ENCODE assay signal across 8 cellular contexts in the genomic region with DNA sequence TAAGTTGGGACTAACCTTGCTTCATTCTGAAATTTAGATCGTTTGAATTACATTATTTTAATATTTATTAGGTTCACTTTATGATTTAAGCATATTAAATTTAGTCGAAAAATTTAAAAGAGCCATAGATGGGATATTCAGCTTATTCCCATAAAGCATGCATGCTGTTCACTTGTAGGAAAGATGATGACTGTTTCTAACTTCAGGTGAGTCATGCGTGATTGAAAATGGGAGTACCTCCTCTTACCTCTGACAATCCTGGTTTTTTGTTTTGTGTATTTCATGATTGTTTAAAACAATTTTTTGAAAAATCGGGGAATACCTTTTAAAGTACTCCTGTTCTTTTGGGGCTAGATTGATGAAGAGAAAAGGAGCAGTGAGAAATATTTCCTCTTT. TPM values are rescaled to one million over a fixed set of nuclear protein-coding genes. Genes with fewer than 3 reads are reported as not detected.
DNase-seq lines count a peak whose midpoint lies in the region; ATAC-seq and TF ChIP-seq lines count a peak whose summit lies in the region.

No MANE protein-coding gene starts in this region.

- peak overlapping the region; percentile 88 to 98 (median 94) for H3K9ac ChIP-seq in BLaER1 treated with 17β-estradiol and CSF1 and Interleukin-3, amounts not matched to agents 10 nM and 100 nM

- H3K4me1 ChIP-seq in BLaER1 treated with 17β-estradiol and CSF1 and Interleukin-3, amounts not matched to agents 10 nM and 100 nM: peaks cover 37 to 50% (median 38%) of the 10 kb centered on the region in 10 experiments

- H3K27ac Mint-ChIP-seq in dendritic cell treated with granulocyte-macrophage colony-stimulating factor and Interleukin-4, amounts not matched to agents 40 ng/mL and 50 ng/mL, for 4 days: peak overlapping the region; percentile 99
- peak overlapping the region; percentile 97 for H3K27ac Mint-ChIP-seq in natural killer cell

- TF ChIP-seq CTCF in natural killer cell (IDR thresholded peaks at IDR 0.05): no peak

- no peaks in the 10 kb centered on the region for H3K27me3 ChIP-seq in BLaER1 treated with 17β-estradiol and CSF1 and Interleukin-3, amounts not matched to agents 10 nM and 100 nM

- H3K27ac ChIP-seq in BLaER1 treated with 17β-estradiol and CSF1 and Interleukin-3, amounts not matched to agents 10 nM and 100 nM: peak overlapping the region in 5 of 11 experiments; percentile 36 to 95 (median 94); a peak in 9 of 22 replicates

- no peak for ATAC-seq in natural killer cell
- ATAC-seq in GM19023 (IDR thresholded peaks at IDR 0.05; ENCODE audit: unreplicated experiment): no peak
- ATAC-seq in esophagus mucosa: no peak

- peaks cover 2% of the 10 kb centered on the region for H3K27me3 Mint-ChIP-seq in dendritic cell treated with granulocyte-macrophage colony-stimulating factor and Interleukin-4, amounts not matched to agents 40 ng/mL and 50 ng/mL, for 4 days
- no peaks in the 10 kb centered on the region for H3K27me3 Mint-ChIP-seq in natural killer cell (ENCODE audit: low read depth in 2 of 2)

- peak overlapping the region; percentile 72 for H3K4me3 Mint-ChIP-seq in dendritic cell treated with granulocyte-macrophage colony-stimulating factor and Interleukin-4, amounts not matched to agents 40 ng/mL and 50 ng/mL, for 4 days
- H3K4me3 Mint-ChIP-seq in natural killer cell: peak overlapping the region; percentile 97

- H3K4me3 ChIP-seq in BLaER1 treated with 17β-estradiol and CSF1 and Interleukin-3, amounts not matched to agents 10 nM and 100 nM: peak overlapping the region; percentile 80 to 98 (median 87)

- H3K9me3 Mint-ChIP-seq in dendritic cell treated with granulocyte-macrophage colony-stimulating factor and Interleukin-4, amounts not matched to agents 40 ng/mL and 50 ng/mL, for 4 days: no peaks in the 10 kb centered on the region
- no peaks in the 10 kb centered on the region for H3K9me3 Mint-ChIP-seq in natural killer cell

- DNase-seq in LoVo (ENCODE audit: low spot score): peak; percentile 13
- no peak for DNase-seq in natural killer cell
- DNase-seq in NCI-H187 (lab: John Stamatoyannopoulos, UW): no peak
- no peak for DNase-seq in NCI-H1694 (lab: John Stamatoyannopoulos, UW)

- intact Hi-C loops in dendritic cell treated with granulocyte-macrophage colony-stimulating factor and Interleukin-4, amounts not matched to agents 40 ng/mL and 50 ng/mL, for 4 days (cut with micrococcal nuclease): loop anchor here (5.0 kb wide), 2 partner anchors 108 to 123 kb away; a partner anchor contains a TSS
- intact Hi-C loops in natural killer cell (cut with micrococcal nuclease): loop anchor here (2.0 to 10.0 kb wide), 2 partner anchors 109 to 495 kb away; a partner anchor contains a TSS

- peaks cover 60% of the 10 kb centered on the region for H3K4me1 Mint-ChIP-seq in dendritic cell treated with granulocyte-macrophage colony-stimulating factor and Interleukin-4, amounts not matched to agents 40 ng/mL and 50 ng/mL, for 4 days (ENCODE audit: low read depth)
- peaks cover 81 to 84% of the 10 kb centered on the region in 2 donors for H3K4me1 Mint-ChIP-seq in natural killer cell

- H3K36me3 Mint-ChIP-seq in dendritic cell treated with granulocyte-macrophage colony-stimulating factor and Interleukin-4, amounts not matched to agents 40 ng/mL and 50 ng/mL, for 4 days (ENCODE audit: low read depth): peaks cover 56% of the 10 kb centered on the region
- H3K36me3 Mint-ChIP-seq in natural killer cell: no peaks in the 10 kb centered on the region

- peaks cover 51 to 60% (median 53%) of the 10 kb centered on the region in 11 experiments for H4K20me1 ChIP-seq in BLaER1 treated with 17β-estradiol and CSF1 and Interleukin-3, amounts not matched to agents 10 nM and 100 nM

- H3K36me3 ChIP-seq in BLaER1 treated with 17β-estradiol and CSF1 and Interleukin-3, amounts not matched to agents 10 nM and 100 nM: peaks cover 31 to 47% (median 40%) of the 10 kb centered on the region in 11 experiments

- H3K9me3 ChIP-seq in BLaER1 treated with 17β-estradiol and CSF1 and Interleukin-3, amounts not matched to agents 10 nM and 100 nM (replicated peaks in 1 of 11): no peaks in the 10 kb centered on the region; a peak in 1 of 22 replicates

- H3K4me2 ChIP-seq in BLaER1 treated with 17β-estradiol and CSF1 and Interleukin-3, amounts not matched to agents 10 nM and 100 nM: peak overlapping the region; percentile 82 to 94 (median 91)

RNA-seq across cellular contexts. Expression of a gene that starts 1.4 kb away (rescaled TPM):
- 10 to 100 TPM; 47.0 to 50.9 (median 47.9) TPM for total RNA-seq in natural killer cell
- 28.4 TPM for total RNA-seq in esophagus mucosa
